In the genomic region with DNA sequence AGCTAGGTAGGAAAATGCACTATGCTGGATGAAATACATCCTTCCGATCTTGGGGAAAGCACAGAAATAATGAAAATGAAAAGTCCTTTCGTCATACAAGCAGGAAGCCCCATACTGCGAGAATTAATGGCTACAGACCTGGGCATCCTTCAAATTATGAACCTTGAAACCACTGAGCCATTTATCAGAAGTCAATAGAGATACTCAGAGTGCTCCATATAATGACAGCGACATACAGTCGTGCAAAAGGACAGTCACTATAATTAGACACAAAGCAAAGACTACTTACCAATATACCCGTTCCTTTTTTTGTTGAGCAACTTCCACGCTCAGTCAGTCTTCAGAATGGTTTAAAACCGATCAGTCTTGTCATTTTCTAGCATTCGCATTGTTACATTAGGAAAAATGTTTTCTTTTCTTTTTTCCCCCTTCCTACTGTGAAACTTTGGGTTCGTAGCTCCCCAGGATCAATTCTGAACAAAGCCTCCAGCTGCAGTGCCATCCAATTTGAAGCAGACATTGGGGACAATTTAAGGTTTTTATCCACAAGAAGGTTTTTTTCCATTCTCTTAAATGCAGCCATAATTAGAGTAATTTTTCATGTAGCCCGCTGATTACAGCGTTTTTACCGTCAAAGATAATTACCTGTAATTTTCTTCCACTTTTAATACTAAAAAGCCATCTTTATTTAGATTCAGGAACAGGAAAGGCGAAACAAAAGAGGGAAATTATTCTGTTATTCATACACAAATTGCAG, we compare ENCODE assay signal across 22 cellular contexts.
A peak's percentile ranks its signal among the peaks of the same experiment; 100 is the strongest.
DNase-seq lines count a peak whose midpoint lies in the region; ATAC-seq lines count a peak whose summit lies in the region.
"Had no signal": no experiment of that assay in that cellular context is flagged by ENCODE, and none has a peak within 500 bp of the region (broad histone marks: within the 10 kb centered on the region; RNA-seq: fewer than 3 reads in every experiment).

No MANE protein-coding gene starts in this region.

- ATAC-seq in GM21737 (IDR thresholded peaks at IDR 0.05; ENCODE audit: unreplicated experiment), result no peak
- ATAC-seq: activated T-cell treated with anti-CD3 and anti-CD28 coated beads, Interleukin-2, amount 50 U/mL, for 4 hours; HepG2; pancreas; right cardiac atrium had no signal

- DNase-seq in MV-4-11 (lab: John Stamatoyannopoulos, UW), result peak; percentile 22
- peak; percentile 92 to 98 for DNase-seq in NCI-H2081 (lab: John Stamatoyannopoulos, UW)
- DNase-seq in NOMO-1 treated with DMSO at 0.1 percent for 48 hours (lab: John Stamatoyannopoulos, UW; ENCODE audit: unreplicated experiment), result peak; percentile 94
- peak; percentile 5 for DNase-seq in left kidney (ENCODE audit: low read depth, low spot score)
- DNase-seq in NCI-H82 treated with DMSO at 0.1 percent for 48 hours (lab: John Stamatoyannopoulos, UW; ENCODE audit: unreplicated experiment), result no peak
- DNase-seq in stimulated activated CD4-positive, alpha-beta T cell treated with anti-CD3 and anti-CD28 coated beads, Interleukin-4, amount 100 ng/mL, for 4 hours, result no peak
- DNase-seq: activated CD8-positive, alpha-beta memory T cell treated with anti-CD3 and anti-CD28 coated beads for 24 hours; activated naive CD4-positive, alpha-beta T cell treated with anti-CD3 and anti-CD28 coated beads for 36 hours; activated T-cell treated with anti-CD3 and anti-CD28 coated beads, Interleukin-2, amount 50 U/mL, for 4 hours; amygdala; HCEC 1CT; kidney glomerular epithelial cell; NCI-H1694 treated with DMSO at 0.1 percent for 48 hours; NCI-H446 treated with DMSO at 0.1 percent for 48 hours; nephron progenitor cell; pancreas; right cardiac atrium; stimulated activated CD4-positive, alpha-beta T cell treated with anti-CD3 and anti-CD28 coated beads, Interleukin-4, amount 100 ng/mL, for 1 hour; stimulated activated naive CD4-positive, alpha-beta T cell; uterus had no signal

Comparison
In these comparisons a context has a peak if more than half of its experiments do, and no peak if none do; other contexts are left out.
1. DNase-seq: peak in MV-4-11 (single experiment), NCI-H2081 (2 of 2), NOMO-1 treated with DMSO at 0.1 percent for 48 hours (single experiment) and left kidney (single experiment); none in NCI-H82 treated with DMSO at 0.1 percent for 48 hours (single experiment) and stimulated activated CD4-positive, alpha-beta T cell treated with anti-CD3 and anti-CD28 coated beads, Interleukin-4, amount 100 ng/mL, for 4 hours (0 of 2).